In the genomic region with DNA sequence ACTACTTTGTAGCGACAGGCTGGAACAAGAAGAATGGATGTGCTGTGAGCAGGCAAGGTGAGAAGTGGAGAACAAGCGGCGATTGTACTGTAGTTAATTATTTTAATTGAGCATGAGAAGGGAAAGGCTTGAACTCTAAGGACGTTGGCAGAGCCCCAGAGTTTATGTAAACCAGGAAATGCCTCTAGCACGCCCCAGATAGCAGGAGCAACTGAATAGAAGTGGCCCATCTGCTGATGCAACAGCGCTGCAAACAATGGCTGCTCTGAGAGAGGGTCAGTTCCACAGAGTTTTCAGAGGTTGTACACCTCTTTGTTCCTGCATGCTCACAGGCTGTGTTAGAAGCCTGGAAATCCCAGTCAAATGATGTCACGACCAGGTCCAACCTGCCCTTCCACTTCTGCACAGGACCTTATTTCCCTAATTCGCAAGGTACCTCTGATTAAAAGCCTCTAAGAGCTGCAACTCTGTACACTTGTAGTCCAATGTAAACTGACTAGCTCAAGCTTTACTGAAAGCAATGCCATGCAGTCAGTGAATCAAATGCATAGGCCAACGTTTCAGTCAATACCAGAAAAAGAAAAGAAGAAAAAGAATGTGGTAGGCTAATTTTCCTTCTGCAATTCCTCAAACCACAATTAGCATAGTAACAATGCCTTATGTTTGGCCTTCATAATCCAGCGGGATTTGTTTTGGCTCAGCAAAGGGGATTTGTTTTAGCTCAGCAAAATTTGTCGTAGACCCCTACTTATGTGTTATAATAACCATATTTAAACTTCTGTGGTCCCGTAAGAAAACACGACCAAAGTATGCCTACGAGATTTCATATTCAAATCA, we compare ENCODE assay signal across 2 cellular contexts.
TF ChIP-seq lines count a peak whose summit lies in the region.

No MANE protein-coding gene starts in this region.

TF ChIP-seq in IMR-90, 13 proteins besides CTCF, POLR2A, EP300 and RAD21:
- TF ChIP-seq CEBPB (IDR thresholded peaks at IDR 0.05; ENCODE audit: low read depth, low read length) (peak; percentile 96), BHLHE40 (IDR thresholded peaks at IDR 0.05; ENCODE audit: low read depth, low read length) (peak; percentile 37; the same call in 1 of the 2 replicates), RCOR1 (IDR thresholded peaks at IDR 0.05; ENCODE audit: insufficient replicate concordance, low read length) (no peak)

TF ChIP-seq in SK-N-SH, 30 proteins besides CTCF, POLR2A, EP300 and RAD21:
- TF ChIP-seq SMC3 (IDR thresholded peaks at IDR 0.05; ENCODE audit: low read depth, low read length) (no peak), YY1 (IDR thresholded peaks at IDR 0.05; ENCODE audit: low read depth) (no peak), FOSL2 (IDR thresholded peaks at IDR 0.05; ENCODE audit: borderline replicate concordance, low read depth) (no peak), RFX5 (IDR thresholded peaks at IDR 0.05; ENCODE audit: low read length) (no peak)
- TF ChIP-seq, protein P1, sequence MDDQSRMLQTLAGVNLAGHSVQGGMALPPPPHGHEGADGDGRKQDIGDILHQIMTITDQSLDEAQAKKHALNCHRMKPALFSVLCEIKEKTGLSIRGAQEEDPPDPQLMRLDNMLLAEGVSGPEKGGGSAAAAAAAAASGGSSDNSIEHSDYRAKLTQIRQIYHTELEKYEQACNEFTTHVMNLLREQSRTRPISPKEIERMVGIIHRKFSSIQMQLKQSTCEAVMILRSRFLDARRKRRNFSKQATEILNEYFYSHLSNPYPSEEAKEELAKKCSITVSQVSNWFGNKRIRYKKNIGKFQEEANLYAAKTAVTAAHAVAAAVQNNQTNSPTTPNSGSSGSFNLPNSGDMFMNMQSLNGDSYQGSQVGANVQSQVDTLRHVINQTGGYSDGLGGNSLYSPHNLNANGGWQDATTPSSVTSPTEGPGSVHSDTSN (IDR thresholded peaks at IDR 0.05): no peak
